Comparison of ENCODE assay signal across 8 cellular contexts in genomic region chr22:25564320-25564978, GRCh38. TPM values are rescaled to one million over a fixed set of nuclear protein-coding genes. Genes with fewer than 3 reads are reported as not detected.
DNase-seq lines count a peak whose midpoint lies in the region; ATAC-seq and TF ChIP-seq lines count a peak whose summit lies in the region.

Gene GRK3, plus strand, starts transcription at chr22:25564675. Its CDS starts 366 bp downstream, at chr22:25565041.

- DNase-seq in AML-193 (lab: John Stamatoyannopoulos, UW) (peak; percentile 50 to 66), HuH-7 (ENCODE audit: low spot score) (peak; percentile 72), T follicular helper cell (ENCODE audit: low read depth) (peak; percentile 3), anterior cingulate cortex (lab: John Stamatoyannopoulos, UW) (peak in 50 of 58 donors; percentile 8 to 65 (median 40)), hepatocyte (ENCODE audit: low spot score) (peak; percentile 75), sciatic nerve (ENCODE audit: low spot score) (peak; percentile 85)

- peak within 1 kb of the TSS; percentile 98 for H3K4me3 ChIP-seq in hepatocyte

- peak within 1 kb of the TSS; percentile 82 for H2AFZ ChIP-seq in hepatocyte

- intact Hi-C loops in sciatic nerve (cut with DNase I), result no loop called here

- peak; percentile 73 for TF ChIP-seq POLR2A in GM19193 (IDR thresholded peaks at IDR 0.05; ENCODE audit: extremely low read depth, insufficient read depth, insufficient read length)

- no peak for TF ChIP-seq CTCF in hepatocyte (IDR thresholded peaks at IDR 0.05; ENCODE audit: poor library complexity)

- no peaks in the 10 kb centered on the region for H3K36me3 ChIP-seq in hepatocyte (replicated peaks; ENCODE audit: insufficient read depth, low read depth)

- H4K20me1 ChIP-seq in hepatocyte (ENCODE audit: insufficient read depth, poor library complexity, severe bottlenecking), result no peaks in the 10 kb centered on the region

- 3% methylated on average over 11 of the region's 73 CpGs for WGBS in hepatocyte (ENCODE audit: low lambda C conversion rate, missing lambda C conversion rate)

- no peaks in the 10 kb centered on the region for H3K9me3 ChIP-seq in hepatocyte (ENCODE audit: low read depth)

- H3K9me2 ChIP-seq in hepatocyte (replicated peaks; ENCODE audit: insufficient read depth), result no peaks in the 10 kb centered on the region

- no peaks in the 10 kb centered on the region for H3K27me3 ChIP-seq in hepatocyte

- peak within 1 kb of the TSS; percentile 71 for H3K27ac ChIP-seq in hepatocyte

- peaks cover 4% of the 10 kb centered on the region for H3K4me1 ChIP-seq in hepatocyte (ENCODE audit: insufficient read depth)

- H3K79me2 ChIP-seq in hepatocyte, result peaks cover 22% of the 10 kb centered on the region

- peak; percentile 90 for ATAC-seq in sciatic nerve
- ATAC-seq in HG03571 (IDR thresholded peaks at IDR 0.05; ENCODE audit: unreplicated experiment), result no peak

- peak within 1 kb of the TSS; percentile 96 for H3K4me2 ChIP-seq in hepatocyte

RNA-seq across cellular contexts. Expression of gene GRK3, which starts in this region (rescaled TPM):
- total RNA-seq in hepatocyte (7.1 and 7.3 TPM in 2 replicates), sciatic nerve (13.5 TPM)
- polyA plus RNA-seq in hepatocyte, result 1.5 and 2.8 TPM in 2 replicates

Comparison
In these comparisons a context has a peak if more than half of its experiments do, and no peak if none do; other contexts are left out.
1. DNase-seq: peak in every context shown above with its lines; median percentile 85 in sciatic nerve; 75 in hepatocyte; 72 in HuH-7; 58 in AML-193; 40 in anterior cingulate cortex; 3 in T follicular helper cell.